In genomic region chr11:68523743-68524142, GRCh38 we compare ENCODE assay signal across 21 cellular contexts.
DNase-seq lines count a peak whose midpoint lies in the region; ATAC-seq, FAIRE-seq and TF ChIP-seq lines count a peak whose summit lies in the region.
"Had no signal": no experiment of that assay in that cellular context is flagged by ENCODE, and none has a peak within 500 bp of the region (broad histone marks: within the 10 kb centered on the region; RNA-seq: fewer than 3 reads in every experiment).

No MANE protein-coding gene starts in this region.

- no peak for DNase-seq in activated CD4-positive, alpha-beta T cell treated with anti-CD3 and anti-CD28 coated beads for 36 hours
- DNase-seq in activated CD4-positive, alpha-beta T cell treated with anti-CD3 and anti-CD28 coated beads for 1 hour, result no peak
- no peak for DNase-seq in endothelial cell (ENCODE audit: low spot score)
- no peak for DNase-seq in osteocyte (ENCODE audit: extremely low spot score, unreplicated experiment)
- no peak for DNase-seq in GM12891 (ENCODE audit: insufficient read length, low spot score)
- no peak for DNase-seq in germinal center (ENCODE audit: low spot score)
- DNase-seq: 8988T; activated CD8-positive, alpha-beta memory T cell treated with anti-CD3 and anti-CD28 coated beads, Interleukin-2, amount 50 U/mL, for 4 hours; activated naive CD8-positive, alpha-beta T cell treated with anti-CD3 and anti-CD28 coated beads, Interleukin-2, amount 50 U/mL, for 24 hours; DND-41; HCEC 1CT; MV-4-11; NCI-H2081; NCI-H524; pancreas; stimulated activated CD4-positive, alpha-beta T cell treated with anti-CD3 and anti-CD28 coated beads, Interleukin-4, amount 100 ng/mL, for 4 hours; stimulated activated CD8-positive, alpha-beta memory T cell treated with anti-CD3 and anti-CD28 coated beads, Interleukin-4, amount 100 ng/mL, for 48 hours had no signal

- POLR2A ChIA-PET in activated CD4-positive, alpha-beta T cell treated with anti-CD3 and anti-CD28 coated beads for 36 hours (lab: Charles Lee), result interaction anchor here (0.6 kb wide), 1 partner anchor 481 kb away, joined by 4 read pairs; no protein-coding TSS in a partner anchor

- H3K36me3 Mint-ChIP-seq in activated CD4-positive, alpha-beta T cell treated with anti-CD3 and anti-CD28 coated beads for 36 hours (ENCODE audit: low read depth), result peaks cover 84% of the 10 kb centered on the region
- H3K36me3 Mint-ChIP-seq in endothelial cell (ENCODE audit: low read depth, unreplicated experiment), result peaks cover 39% of the 10 kb centered on the region
- H3K36me3 Mint-ChIP-seq in osteocyte (ENCODE audit: unreplicated experiment), result peaks cover 73% of the 10 kb centered on the region

- H3K9me3 Mint-ChIP-seq in activated CD4-positive, alpha-beta T cell treated with anti-CD3 and anti-CD28 coated beads for 36 hours (ENCODE audit: low read depth), result no peaks in the 10 kb centered on the region
- H3K9me3 Mint-ChIP-seq in endothelial cell (ENCODE audit: unreplicated experiment) (no peaks in the 10 kb centered on the region), osteocyte (ENCODE audit: unreplicated experiment) (no peaks in the 10 kb centered on the region)
- H3K9me3 Mint-ChIP-seq: activated naive CD8-positive, alpha-beta T cell treated with anti-CD3 and anti-CD28 coated beads, Interleukin-2, amount 50 U/mL, for 24 hours had no signal

- intact Hi-C loops in activated CD4-positive, alpha-beta T cell treated with anti-CD3 and anti-CD28 coated beads for 36 hours (cut with DNase I, micrococcal nuclease), result no loop called here

- no peak for TF ChIP-seq CTCF in C4-2B (conservative IDR thresholded peaks at IDR 0.05)
- TF ChIP-seq CTCF in endothelial cell (IDR thresholded peaks at IDR 0.05; ENCODE audit: unreplicated experiment), result no peak
- no peak for TF ChIP-seq CTCF in osteocyte (IDR thresholded peaks at IDR 0.05)

- no peaks in the 10 kb centered on the region for H3K27me3 Mint-ChIP-seq in activated CD4-positive, alpha-beta T cell treated with anti-CD3 and anti-CD28 coated beads for 36 hours
- H3K27me3 Mint-ChIP-seq in endothelial cell (ENCODE audit: unreplicated experiment) (no peaks in the 10 kb centered on the region), osteocyte (ENCODE audit: unreplicated experiment) (no peaks in the 10 kb centered on the region)
- H3K27me3 Mint-ChIP-seq: activated naive CD8-positive, alpha-beta T cell treated with anti-CD3 and anti-CD28 coated beads, Interleukin-2, amount 50 U/mL, for 24 hours had no signal

- no peak for ATAC-seq in activated CD4-positive, alpha-beta T cell treated with anti-CD3 and anti-CD28 coated beads for 36 hours
- ATAC-seq in GM21825 (IDR thresholded peaks at IDR 0.05; ENCODE audit: unreplicated experiment), result no peak
- ATAC-seq: activated naive CD8-positive, alpha-beta T cell treated with anti-CD3 and anti-CD28 coated beads, Interleukin-2, amount 50 U/mL, for 24 hours had no signal

- peak overlapping the region; percentile 30 for H3K27ac Mint-ChIP-seq in activated CD4-positive, alpha-beta T cell treated with anti-CD3 and anti-CD28 coated beads for 36 hours
- peak overlapping the region; percentile 99 for H3K27ac Mint-ChIP-seq in endothelial cell (ENCODE audit: unreplicated experiment)
- H3K27ac Mint-ChIP-seq in osteocyte (ENCODE audit: unreplicated experiment), result peak overlapping the region; percentile 63

- peaks cover 80% of the 10 kb centered on the region for H3K4me1 Mint-ChIP-seq in activated CD4-positive, alpha-beta T cell treated with anti-CD3 and anti-CD28 coated beads for 36 hours
- H3K4me1 Mint-ChIP-seq in endothelial cell (ENCODE audit: unreplicated experiment), result peaks cover 67% of the 10 kb centered on the region
- peaks cover 25% of the 10 kb centered on the region for H3K4me1 Mint-ChIP-seq in osteocyte (ENCODE audit: unreplicated experiment)

- no peak overlapping the region for H3K4me3 Mint-ChIP-seq in activated CD4-positive, alpha-beta T cell treated with anti-CD3 and anti-CD28 coated beads for 36 hours
- H3K4me3 Mint-ChIP-seq in endothelial cell (ENCODE audit: unreplicated experiment) (no peak overlapping the region), osteocyte (ENCODE audit: unreplicated experiment) (no peak overlapping the region)
- H3K4me3 Mint-ChIP-seq: activated naive CD8-positive, alpha-beta T cell treated with anti-CD3 and anti-CD28 coated beads, Interleukin-2, amount 50 U/mL, for 24 hours had no signal

- CTCF ChIA-PET in activated CD4-positive, alpha-beta T cell treated with anti-CD3 and anti-CD28 coated beads for 36 hours (lab: Charles Lee), result no interaction called here

- FAIRE-seq in GM12891 (lab: Jason Lieb, UNC), result no peak
- FAIRE-seq: bronchial epithelial cell, GM19239, pancreas had no signal

- peak overlapping the region; percentile 76; the same call in 1 of the 2 replicates for H3K27ac ChIP-seq in C4-2B
- H3K27ac ChIP-seq: pancreas had no signal

- TF ChIP-seq POLR2A in GM12891 (IDR thresholded peaks at IDR 0.05; ENCODE audit: low read depth, low read length), result no peak

TF ChIP-seq in GM12891, 5 proteins besides CTCF, POLR2A, EP300 and RAD21:
- TF ChIP-seq SPI1 (IDR thresholded peaks at IDR 0.05; ENCODE audit: low read depth, low read length) (no peak), POU2F2 (IDR thresholded peaks at IDR 0.05; ENCODE audit: low read depth, low read length) (no peak), TAF1 (IDR thresholded peaks at IDR 0.05; ENCODE audit: low read depth, low read length) (no peak), PAX5 (IDR thresholded peaks at IDR 0.05; ENCODE audit: insufficient read depth, low read length, severe bottlenecking) (no peak), POLR2AphosphoS5 (IDR thresholded peaks at IDR 0.05; ENCODE audit: low read depth, low read length) (no peak)

Comparison
In these comparisons a context has a peak if more than half of its experiments do, and no peak if none do; other contexts are left out.
1. H3K27ac Mint-ChIP-seq: peak in every context shown above with its lines; median percentile 99 in endothelial cell; 63 in osteocyte; 30 in activated CD4-positive, alpha-beta T cell treated with anti-CD3 and anti-CD28 coated beads for 36 hours.